20 cellular contexts compared by ENCODE assay signal in the genomic region with DNA sequence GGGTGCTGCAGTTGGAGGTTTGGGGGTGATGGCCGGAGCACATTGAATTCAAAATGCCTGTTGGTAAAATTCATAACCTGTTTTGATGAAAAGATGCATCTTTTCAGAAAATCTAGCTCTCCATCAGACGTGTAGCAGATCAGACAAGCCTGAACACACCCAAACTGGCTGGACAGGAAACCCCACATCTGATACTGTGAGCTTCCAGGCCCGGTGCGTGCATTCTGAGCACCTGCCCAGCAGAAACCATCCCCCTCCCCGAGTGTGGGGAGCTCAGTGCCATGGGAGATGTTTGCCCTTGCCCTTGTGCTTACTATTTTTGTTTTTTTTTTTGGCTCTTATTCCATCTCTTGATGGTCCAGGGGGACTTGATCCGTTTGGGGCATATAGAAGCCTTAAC.
DNase-seq lines count a peak whose midpoint lies in the region; ATAC-seq, FAIRE-seq and TF ChIP-seq lines count a peak whose summit lies in the region.
"Had no signal": no experiment of that assay in that cellular context is flagged by ENCODE, and none has a peak within 500 bp of the region (broad histone marks: within the 10 kb centered on the region; RNA-seq: fewer than 3 reads in every experiment).

No MANE protein-coding gene starts in this region.

- no peak overlapping the region for H3K14ac ChIP-seq in neuronal stem cell (ENCODE audit: low read length)

- H2BK12ac ChIP-seq in neuronal stem cell (ENCODE audit: low read length): no peak overlapping the region

- CTCF ChIA-PET in MCF 10A (lab: Yijun Ruan, JAX): no interaction called here

- FAIRE-seq in kidney (lab: Jason Lieb, UNC): no peak
- FAIRE-seq: A549, G401.6, GM12892, HTR-8/SVneo, K562 had no signal

- no peaks in the 10 kb centered on the region for H3K79me1 ChIP-seq in neuronal stem cell (ENCODE audit: low read depth, low read length)

- no peak overlapping the region for H3K4ac ChIP-seq in neuronal stem cell (ENCODE audit: low read length)

- H3K4me2 ChIP-seq in neuronal stem cell (ENCODE audit: insufficient read depth, low read length, poor library complexity, severe bottlenecking): no peak overlapping the region
- H3K4me2 ChIP-seq: A549 had no signal

- POLR2A ChIA-PET in MCF 10A (lab: Yijun Ruan, JAX): no interaction called here

- H3K4me1 ChIP-seq in neuronal stem cell (ENCODE audit: control insufficient read depth in 2 of 2, insufficient read depth in 1 of 2, low read depth in 1 of 2, low read length in 2 of 2): peaks cover 0 to 9% of the 10 kb centered on the region in 2 donors
- no peaks in the 10 kb centered on the region for H3K4me1 ChIP-seq in kidney (ENCODE audit: control insufficient read depth in 1 of 2, insufficient read depth in 1 of 2, low read depth in 1 of 2, low read length in 2 of 2)
- H3K4me1 ChIP-seq: A549 had no signal

- ATAC-seq in GM18502 (IDR thresholded peaks at IDR 0.05; ENCODE audit: poor library complexity, unreplicated experiment): no peak
- ATAC-seq: A549; CD8-positive, alpha-beta T cell; K562 had no signal

- no peaks in the 10 kb centered on the region for H3K27me3 ChIP-seq in neuronal stem cell (ENCODE audit: control insufficient read depth in 3 of 3, insufficient read depth in 3 of 3, low read depth in 1 of 3, low read length in 3 of 3)

- H2BK5ac ChIP-seq in neuronal stem cell (ENCODE audit: low read length): no peak overlapping the region

- H2AK5ac ChIP-seq in neuronal stem cell (ENCODE audit: low read depth, low read length): no peak overlapping the region

- H3K9me3 ChIP-seq in neuronal stem cell (replicated peaks in 1 of 2; ENCODE audit: control insufficient read depth in 2 of 2, insufficient read depth in 1 of 2, low read depth in 1 of 2, low read length in 2 of 2) (peaks cover 0 to 4% of the 10 kb centered on the region in 2 donors), kidney (ENCODE audit: control insufficient read depth in 1 of 2, low read length in 2 of 2) (no peaks in the 10 kb centered on the region)
- H3K9me3 ChIP-seq: A549 had no signal

- H3K27ac Mint-ChIP-seq in MCF 10A (ENCODE audit: low read depth, unreplicated experiment): no peak overlapping the region
- H3K27ac Mint-ChIP-seq: CD8-positive, alpha-beta T cell had no signal

- no peak overlapping the region for H4K91ac ChIP-seq in neuronal stem cell (ENCODE audit: low read depth, low read length, poor library complexity)

- H4K8ac ChIP-seq in neuronal stem cell (ENCODE audit: low read depth, low read length): no peak overlapping the region

- H3K4me1 Mint-ChIP-seq in MCF 10A (ENCODE audit: insufficient read depth, unreplicated experiment): no peaks in the 10 kb centered on the region

- TF ChIP-seq CTCF in kidney (IDR thresholded peaks at IDR 0.05; ENCODE audit: borderline replicate concordance, extremely low read depth, insufficient read depth): no peak
- TF ChIP-seq CTCF in MCF 10A (IDR thresholded peaks at IDR 0.05; ENCODE audit: unreplicated experiment): no peak

- H3K36me3 ChIP-seq in neuronal stem cell (replicated peaks in 1 of 2; ENCODE audit: control insufficient read depth in 2 of 2, insufficient read depth in 2 of 2, low read length in 2 of 2) (no peaks in the 10 kb centered on the region), kidney (ENCODE audit: control insufficient read depth in 1 of 2, insufficient read depth in 2 of 2, low read length in 2 of 2) (no peaks in the 10 kb centered on the region)

- DNase-seq in DMS79 treated with DMSO at 0.1 percent for 48 hours (lab: John Stamatoyannopoulos, UW) (peak; percentile 5), DMS79 (lab: John Stamatoyannopoulos, UW) (no peak), RPMI8226 (peak; percentile 3), neuronal stem cell (ENCODE audit: low spot score) (no peak), kidney (no peak), MCF 10A (ENCODE audit: unreplicated experiment) (no peak), SKM-1 treated with dmso at 0.1 percent for 144 hours (lab: John Stamatoyannopoulos, UW; ENCODE audit: unreplicated experiment) (no peak)
- DNase-seq: AML-193; Calu3; CD8-positive, alpha-beta T cell; GM23248; HCEC 1CT; IMR-90 had no signal

- H3K23ac ChIP-seq in neuronal stem cell (ENCODE audit: low read depth, low read length, poor library complexity): no peak overlapping the region

- no peak overlapping the region for H2AFZ ChIP-seq in neuronal stem cell (ENCODE audit: low read length)
- H2AFZ ChIP-seq: GM23248 had no signal

- H3K4me3 Mint-ChIP-seq in MCF 10A (ENCODE audit: unreplicated experiment): no peak overlapping the region
- H3K4me3 Mint-ChIP-seq: CD8-positive, alpha-beta T cell had no signal

- intact Hi-C loops in kidney (cut with DNase I): no loop called here
- intact Hi-C loops in MCF 10A (cut with micrococcal nuclease): no loop called here

- no peaks in the 10 kb centered on the region for H3K36me3 Mint-ChIP-seq in MCF 10A (ENCODE audit: insufficient read depth, unreplicated experiment)
- H3K36me3 Mint-ChIP-seq: CD8-positive, alpha-beta T cell had no signal

- BruUV-seq in MCF 10A (replicated peaks; lab: Mats Ljungman, UMichigan): no TSS peak

- H3K18ac ChIP-seq in neuronal stem cell (ENCODE audit: low read length): peak overlapping the region; percentile 18

- H2BK120ac ChIP-seq in neuronal stem cell (ENCODE audit: low read depth, low read length): no peak overlapping the region

- H3K27me3 Mint-ChIP-seq in MCF 10A (ENCODE audit: insufficient read depth, unreplicated experiment): no peaks in the 10 kb centered on the region

- no peak overlapping the region for H3K27ac ChIP-seq in neuronal stem cell (replicated peaks; ENCODE audit: low read length)
- no peak overlapping the region for H3K27ac ChIP-seq in kidney (ENCODE audit: low read depth in 2 of 2, low read length in 2 of 2)
- H3K27ac ChIP-seq: 22Rv1, A549, GM23248 had no signal

- H3K9ac ChIP-seq in neuronal stem cell (ENCODE audit: low read depth, low read length, poor library complexity) (no peak overlapping the region), kidney (ENCODE audit: low read length in 2 of 2) (no peak overlapping the region)
- H3K9ac ChIP-seq: GM23248 had no signal

- H3K9me3 Mint-ChIP-seq in MCF 10A (ENCODE audit: unreplicated experiment): peaks cover 23% of the 10 kb centered on the region
- H3K9me3 Mint-ChIP-seq: CD8-positive, alpha-beta T cell had no signal

- WGBS in neuronal stem cell (ENCODE audit: extremely low coverage in 2 of 2, insufficient read length in 2 of 2, insufficient replicate concordance in 1 of 2), 2 donors: no CpG with 5 or more reads among the region's 6 CpGs

- H3K4me3 ChIP-seq in neuronal stem cell (ENCODE audit: low read length in 2 of 2): no peak overlapping the region
- no peak overlapping the region for H3K4me3 ChIP-seq in kidney (ENCODE audit: low read length in 2 of 2)
- H3K4me3 ChIP-seq: A549, GM23248, K562 had no signal

- H2BK15ac ChIP-seq in neuronal stem cell (ENCODE audit: low read length): no peak overlapping the region

Comparison
In these comparisons a context has a peak if more than half of its experiments do, and no peak if none do; other contexts are left out.
1. DNase-seq: peak in DMS79 treated with DMSO at 0.1 percent for 48 hours (single experiment) and RPMI8226 (single experiment); none in DMS79 (single experiment), neuronal stem cell (single experiment), kidney (single experiment), MCF 10A (single experiment) and SKM-1 treated with dmso at 0.1 percent for 144 hours (single experiment).